ENCODE assay signal across 2 cellular contexts in genomic region chr9:73135394-73135793, GRCh38.
A peak's percentile ranks its signal among the peaks of the same experiment; 100 is the strongest.
TF ChIP-seq lines count a peak whose summit lies in the region.

No MANE protein-coding gene starts in this region.

TF ChIP-seq in SK-N-SH, 30 proteins besides CTCF, POLR2A, EP300 and RAD21:
- TF ChIP-seq IRF3 (IDR thresholded peaks at IDR 0.05; ENCODE audit: low read depth, low read length) = no peak
- no peak for TF ChIP-seq MXI1 (IDR thresholded peaks at IDR 0.05; ENCODE audit: low read depth, low read length)
- TF ChIP-seq JUND (IDR thresholded peaks at IDR 0.05) = peak; percentile 37; the same call in 1 of the 2 replicates
- TF ChIP-seq SMC3 (IDR thresholded peaks at IDR 0.05; ENCODE audit: low read depth, low read length) = no peak
- TF ChIP-seq GATA2 (CRISPR knock-in tag; IDR thresholded peaks at IDR 0.05) = no peak
- TF ChIP-seq PBX3 (IDR thresholded peaks at IDR 0.05) = peak; percentile 85
- peak; percentile 75 for TF ChIP-seq TCF12 (IDR thresholded peaks at IDR 0.05)
- no peak for TF ChIP-seq FOXM1 (IDR thresholded peaks at IDR 0.05; ENCODE audit: low read depth)
- no peak for TF ChIP-seq ZBTB33 (IDR thresholded peaks at IDR 0.05; ENCODE audit: borderline replicate concordance, low read depth)

TF ChIP-seq in SK-N-SH treated with all-trans-retinoic acid at 6 μM for 48 hours, 23 proteins besides CTCF, POLR2A, EP300 and RAD21:
- TF ChIP-seq PATZ1 (CRISPR knock-in tag; IDR thresholded peaks at IDR 0.05; ENCODE audit: borderline replicate concordance) (no peak), OSR1 (CRISPR knock-in tag; IDR thresholded peaks at IDR 0.05) (no peak), ZNF70 (CRISPR knock-in tag; IDR thresholded peaks at IDR 0.05) (no peak), PPARA (CRISPR knock-in tag; IDR thresholded peaks at IDR 0.05; ENCODE audit: borderline replicate concordance) (no peak), TCF4 (CRISPR knock-in tag; IDR thresholded peaks at IDR 0.05; ENCODE audit: borderline replicate concordance) (no peak), CSRNP3 (CRISPR knock-in tag; IDR thresholded peaks at IDR 0.05) (no peak), CREB5 (CRISPR knock-in tag; IDR thresholded peaks at IDR 0.05; ENCODE audit: low read depth) (no peak), ARNTL (CRISPR knock-in tag; IDR thresholded peaks at IDR 0.05; ENCODE audit: borderline replicate concordance, low read depth) (no peak), TOX (CRISPR knock-in tag; IDR thresholded peaks at IDR 0.05; ENCODE audit: borderline replicate concordance) (no peak), CSDC2 (CRISPR knock-in tag; IDR thresholded peaks at IDR 0.05) (no peak), ZC3H10 (CRISPR knock-in tag; IDR thresholded peaks at IDR 0.05) (no peak), BACH2 (CRISPR knock-in tag; IDR thresholded peaks at IDR 0.05; ENCODE audit: borderline replicate concordance) (no peak), RARB (CRISPR knock-in tag; IDR thresholded peaks at IDR 0.05) (no peak)
